Comparison of ENCODE assay signal across 9 cellular contexts in the genomic region with DNA sequence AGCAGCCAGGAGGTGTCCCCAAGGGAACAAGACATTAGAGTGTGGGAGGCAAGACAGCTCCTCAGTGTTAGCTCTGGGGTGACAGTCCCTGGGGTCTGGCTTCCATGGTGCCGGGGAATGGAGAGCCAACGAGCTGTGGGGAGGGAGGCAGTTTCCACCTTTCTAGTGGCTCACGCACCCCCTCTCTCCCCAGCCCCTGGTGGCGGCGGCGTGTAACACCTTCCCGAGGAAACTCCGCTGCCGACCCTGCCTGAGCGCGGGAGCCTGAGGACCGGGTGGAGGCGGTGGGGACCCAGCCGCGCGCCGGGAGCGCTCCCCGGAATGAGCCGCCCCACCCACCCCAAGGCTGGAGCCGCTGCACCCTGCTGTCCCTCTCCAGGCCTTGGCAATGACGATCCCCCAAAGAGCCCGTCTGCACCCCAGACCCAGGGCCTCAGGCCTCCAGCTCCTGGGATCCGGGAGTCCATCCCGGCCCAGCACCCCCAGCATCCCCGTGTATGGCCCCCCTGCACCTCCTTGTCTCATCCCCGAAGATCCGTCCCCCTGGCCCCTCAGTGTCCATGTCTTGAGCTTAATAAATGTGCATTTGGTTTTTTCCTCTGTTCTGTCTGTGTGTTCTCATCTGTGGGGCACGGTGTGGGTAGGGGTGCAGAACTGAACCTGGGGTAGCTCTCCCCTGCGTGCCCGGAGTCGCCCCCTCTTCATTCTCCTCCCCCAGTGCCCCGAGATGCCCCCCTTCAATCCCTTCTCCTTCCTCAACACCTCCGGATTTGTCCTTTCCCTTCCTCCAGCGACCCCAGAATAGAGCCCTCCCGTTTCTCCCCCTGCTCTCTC. TPM values are rescaled to one million over a fixed set of nuclear protein-coding genes. Genes with fewer than 3 reads are reported as not detected.
DNase-seq lines count a peak whose midpoint lies in the region; ATAC-seq and TF ChIP-seq lines count a peak whose summit lies in the region.
"Had no signal": no experiment of that assay in that cellular context is flagged by ENCODE, and none has a peak within 500 bp of the region (broad histone marks: within the 10 kb centered on the region; RNA-seq: fewer than 3 reads in every experiment).

No MANE protein-coding gene starts in this region.

- H2AFZ ChIP-seq in neural progenitor cell (replicated peaks), result peak overlapping the region; percentile 91

- H3K9ac ChIP-seq in neural progenitor cell, result no peak overlapping the region

- H3K9me3 ChIP-seq in neural progenitor cell (ENCODE audit: low read depth) (no peaks in the 10 kb centered on the region), testis (no peaks in the 10 kb centered on the region)

- intact Hi-C loops in testis (cut with DNase I; ENCODE audit: low total_unique reads), result no loop called here

- peaks cover 60% of the 10 kb centered on the region for H3K27me3 Mint-ChIP-seq in neural progenitor cell (ENCODE audit: insufficient read depth, low read depth)

- peaks cover 6% of the 10 kb centered on the region for H3F3A ChIP-seq in neural progenitor cell (ENCODE audit: low read depth)

- peaks cover 21% of the 10 kb centered on the region for H3K4me1 Mint-ChIP-seq in neural progenitor cell

- no peaks in the 10 kb centered on the region for H4K20me1 ChIP-seq in neural progenitor cell (ENCODE audit: low read depth)

- in situ Hi-C loops in GM13977 (cut with MboI; ENCODE audit: low pct_unique_long_range_greater_than_20kb, low sequenced_read_pairs, unreplicated experiment), result no loop called here

- DNase-seq in GM13977 (ENCODE audit: low spot score) (peak; percentile 79), NCI-H1105 (lab: John Stamatoyannopoulos, UW) (peak; percentile 15), epithelial cell of proximal tubule (ENCODE audit: low read depth) (no peak), neural progenitor cell (ENCODE audit: low spot score) (peak; percentile 79), testis (no peak), NCI-H1436 (lab: John Stamatoyannopoulos, UW) (no peak)
- peak; percentile 48 to 62 for DNase-seq in activated CD8-positive, alpha-beta memory T cell treated with anti-CD3 and anti-CD28 coated beads for 4 hours (ENCODE audit: low read depth in 2 of 2)

- no peaks in the 10 kb centered on the region for H3K79me2 ChIP-seq in neural progenitor cell (ENCODE audit: low read depth)

- peak overlapping the region; percentile 81 for H3K4me3 Mint-ChIP-seq in neural progenitor cell

- H3K4me3 ChIP-seq in epithelial cell of proximal tubule (ENCODE audit: low read depth, low read length), result peak overlapping the region; percentile 70
- peak overlapping the region; percentile 55 for H3K4me3 ChIP-seq in neural progenitor cell
- H3K4me3 ChIP-seq in testis, result peak overlapping the region; percentile 46 to 48

- H3K36me3 ChIP-seq in neural progenitor cell (no peaks in the 10 kb centered on the region), testis (ENCODE audit: low read depth, missing control alignments) (no peaks in the 10 kb centered on the region)

- H3K4me1 ChIP-seq in neural progenitor cell, result peaks cover 12% of the 10 kb centered on the region
- H3K4me1 ChIP-seq in testis, result peaks cover 9% of the 10 kb centered on the region

- peaks cover 43% of the 10 kb centered on the region for H3K27me3 ChIP-seq in neural progenitor cell
- H3K27me3 ChIP-seq in testis, result no peaks in the 10 kb centered on the region

- no peak for TF ChIP-seq POLR2A in testis (IDR thresholded peaks at IDR 0.05)

- peak overlapping the region; percentile 85 for H3K4me2 ChIP-seq in neural progenitor cell

- no peak overlapping the region for H3K27ac ChIP-seq in neural progenitor cell
- H3K27ac ChIP-seq in testis, result no peak overlapping the region

- H3K9me3 Mint-ChIP-seq in neural progenitor cell, result no peaks in the 10 kb centered on the region

- TF ChIP-seq CTCF in GM13977 (IDR thresholded peaks at IDR 0.05; ENCODE audit: extremely low read depth, insufficient read depth, missing control alignments) (peak; percentile 63), epithelial cell of proximal tubule (conservative IDR thresholded peaks at IDR 0.05; ENCODE audit: low read depth, low read length) (peak; percentile 56), neural progenitor cell (IDR thresholded peaks at IDR 0.05) (peak; percentile 68), testis (IDR thresholded peaks at IDR 0.05) (peak in 2 of 3 experiments; percentile 25 to 44)

- ATAC-seq in GM19035 (IDR thresholded peaks at IDR 0.05; ENCODE audit: unreplicated experiment), result no peak

- no peak overlapping the region for H3K27ac Mint-ChIP-seq in neural progenitor cell

- WGBS in testis, 2 donors, result 0 to 2% methylated on average over 16 to 27 of the region's 36 CpGs

- H3K36me3 Mint-ChIP-seq in neural progenitor cell, result no peaks in the 10 kb centered on the region

RNA-seq across cellular contexts. Expression of a gene that starts 0.6 kb away (rescaled TPM):
- 107 and 167 TPM in 2 replicates for total RNA-seq in epithelial cell of proximal tubule
- total RNA-seq in neural progenitor cell (ENCODE audit: low replicate concordance), result 7.8 and 11.6 TPM in 2 replicates
- 10 to 100 TPM in 1 of 2 donors, 1 to 10 TPM in 1; 5.7 to 17.5 TPM for total RNA-seq in testis
- polyA plus RNA-seq in testis (ENCODE audit: insufficient read depth, low read depth, low replicate concordance), result 38.1 TPM

RNA-seq across cellular contexts. Expression of a gene that starts 10.9 kb away (rescaled TPM):
- not detected in 2 replicates for total RNA-seq in epithelial cell of proximal tubule
- 0.13 and 0.56 TPM in 2 replicates for total RNA-seq in neural progenitor cell (ENCODE audit: low replicate concordance)
- 1 to 10 TPM in 1 of 2 donors, not detected in 1; 1.2 TPM for total RNA-seq in testis
- polyA plus RNA-seq in testis (ENCODE audit: insufficient read depth, low read depth, low replicate concordance), result 2.1 TPM
- total RNA-seq: renal cortical epithelial cell had no signal

RNA-seq across cellular contexts. Expression of a gene that starts 15.3 kb away (rescaled TPM):
- total RNA-seq in epithelial cell of proximal tubule (not detected in 2 replicates), neural progenitor cell (ENCODE audit: low replicate concordance) (0.46 TPM in 1 of 2 replicates, not detected in the other), testis (10 to 100 TPM in 1 of 2 donors, 1 to 10 TPM in 1; 2.3 to 11.1 TPM)
- polyA plus RNA-seq in testis (ENCODE audit: insufficient read depth, low read depth, low replicate concordance), result 48.5 TPM
- total RNA-seq: renal cortical epithelial cell had no signal

RNA-seq across cellular contexts. Expression of a gene that starts 19.1 kb away (rescaled TPM):
- total RNA-seq in epithelial cell of proximal tubule (not detected in 2 replicates), neural progenitor cell (ENCODE audit: low replicate concordance) (0.81 TPM in 1 of 2 replicates, not detected in the other), testis (1 to 10 TPM; 4.5 to 7.9 TPM)
- polyA plus RNA-seq in testis (ENCODE audit: insufficient read depth, low read depth, low replicate concordance), result 4.5 TPM
- total RNA-seq: renal cortical epithelial cell had no signal

RNA-seq across cellular contexts. Expression of a gene that starts 38.3 kb away (rescaled TPM):
- total RNA-seq in epithelial cell of proximal tubule (1.0 TPM in 1 of 2 replicates, not detected in the other), neural progenitor cell (ENCODE audit: low replicate concordance) (not detected in 2 replicates), testis (1 to 10 TPM in 1 of 2 donors, not detected in 1; 2.6 TPM)
- polyA plus RNA-seq in testis (ENCODE audit: insufficient read depth, low read depth, low replicate concordance), result not detected
- total RNA-seq: renal cortical epithelial cell had no signal

Comparison
In these comparisons a context has a peak if more than half of its experiments do, and no peak if none do; other contexts are left out.
1. DNase-seq: peak in GM13977 (single experiment), NCI-H1105 (single experiment), activated CD8-positive, alpha-beta memory T cell treated with anti-CD3 and anti-CD28 coated beads for 4 hours (2 of 2) and neural progenitor cell (single experiment); none in epithelial cell of proximal tubule (single experiment), testis (single experiment) and NCI-H1436 (single experiment).
2. Peak in every context shown above with its lines, with median percentiles within 50 percentile points of each other: CTCF ChIP-seq and H3K4me3 ChIP-seq.